ENCODE assay signal across 10 cellular contexts in genomic region chr16:155031-155398, GRCh38. TPM values are rescaled to one million over a fixed set of nuclear protein-coding genes. Genes with fewer than 3 reads are reported as not detected.
DNase-seq lines count a peak whose midpoint lies in the region; ATAC-seq and TF ChIP-seq lines count a peak whose summit lies in the region.
"Had no signal": no experiment of that assay in that cellular context is flagged by ENCODE, and none has a peak within 500 bp of the region (broad histone marks: within the 10 kb centered on the region; RNA-seq: fewer than 3 reads in every experiment).

No MANE protein-coding gene starts in this region.

- no peak overlapping the region for H4K8ac ChIP-seq in H9 (replicated peaks; ENCODE audit: insufficient read length, low read depth, low read length)

- H4K5ac ChIP-seq in H9 (ENCODE audit: insufficient read length, low read depth, low read length): no peak overlapping the region

- TF ChIP-seq CTCF in H9 (conservative IDR thresholded peaks at IDR 0.05) (no peak), RWPE2 (IDR thresholded peaks at IDR 0.05; ENCODE audit: poor library complexity, severe bottlenecking) (no peak), endodermal cell (conservative IDR thresholded peaks at IDR 0.05) (no peak), psoas muscle (IDR thresholded peaks at IDR 0.05) (no peak)

- H3T11ph ChIP-seq in H9 (ENCODE audit: low read length): no peak overlapping the region

- H2BK20ac ChIP-seq in H9 (ENCODE audit: low read depth, low read length, poor library complexity, severe bottlenecking): no peak overlapping the region

- no peaks in the 10 kb centered on the region for H3K4me1 ChIP-seq in H9 (ENCODE audit: insufficient read depth, low read length)
- H3K4me1 ChIP-seq in RWPE2 (ENCODE audit: insufficient read depth, poor library complexity, severe bottlenecking): no peaks in the 10 kb centered on the region
- H3K4me1 ChIP-seq in endodermal cell (ENCODE audit: control insufficient read depth, insufficient read depth, low read length): no peaks in the 10 kb centered on the region
- peaks cover 7% of the 10 kb centered on the region for H3K4me1 ChIP-seq in psoas muscle

- peaks cover 9% of the 10 kb centered on the region in 2 experiments for H3K4me1 Mint-ChIP-seq in H9
- H3K4me1 Mint-ChIP-seq in endodermal cell: peaks cover 5% of the 10 kb centered on the region

- peaks cover 9% of the 10 kb centered on the region; the same call in 1 of the 2 replicates for H3K27me3 ChIP-seq in H9 (ENCODE audit: insufficient read depth, low read length)
- H3K27me3 ChIP-seq in RWPE2 (ENCODE audit: insufficient read depth, poor library complexity, severe bottlenecking): no peaks in the 10 kb centered on the region
- H3K27me3 ChIP-seq in endodermal cell (ENCODE audit: control insufficient read depth, insufficient read depth, low read length, poor library complexity, severe bottlenecking): peaks cover 80% of the 10 kb centered on the region
- H3K27me3 ChIP-seq in psoas muscle (ENCODE audit: insufficient read depth in 3 of 3, low read length in 2 of 3): peaks cover 0 to 47% (median 7%) of the 10 kb centered on the region in 3 donors

- peak overlapping the region; percentile 39 for H3K4me3 ChIP-seq in RWPE2 (ENCODE audit: severe bottlenecking)
- H3K4me3 ChIP-seq in endodermal cell (ENCODE audit: low read length): peak overlapping the region; percentile 73
- peak overlapping the region; percentile 63 for H3K4me3 ChIP-seq in psoas muscle

- H4K91ac ChIP-seq in H9 (ENCODE audit: insufficient read length, low read depth, low read length): no peak overlapping the region

- no peaks in the 10 kb centered on the region for H3K79me2 ChIP-seq in H9 (ENCODE audit: insufficient read depth, low read length)

- no CpG with 5 or more reads among the region's 7 CpGs for WGBS in H9 (ENCODE audit: extremely low coverage, insufficient read length, low lambda C conversion rate)
- 79 to 95% methylated on average over 5 to 7 of the region's 7 CpGs for WGBS in endodermal cell (ENCODE audit: insufficient coverage in 1 of 2, insufficient read length in 1 of 2), 2 experiments
- WGBS in psoas muscle, 3 donors: 61 to 67% (median 63%) methylated on average over 7 of the region's 7 CpGs

- no peaks in the 10 kb centered on the region for H3K9me3 ChIP-seq in H9 (ENCODE audit: control insufficient read depth, low read depth, low read length)
- no peaks in the 10 kb centered on the region for H3K9me3 ChIP-seq in RWPE2 (ENCODE audit: severe bottlenecking)
- H3K9me3 ChIP-seq in endodermal cell (ENCODE audit: control insufficient read depth, low read length): no peaks in the 10 kb centered on the region
- no peaks in the 10 kb centered on the region for H3K9me3 ChIP-seq in psoas muscle

- no peak overlapping the region for H3K18ac ChIP-seq in H9 (ENCODE audit: insufficient read length, low read depth, low read length)

- H3K4ac ChIP-seq in H9 (ENCODE audit: low read depth, low read length): no peak overlapping the region

- H3K4me3 Mint-ChIP-seq in H9 (peak overlapping the region; percentile 63 to 88), endodermal cell (peak overlapping the region; percentile 57)

- no peak overlapping the region for H2BK5ac ChIP-seq in H9 (ENCODE audit: insufficient read length, low read length)

- no peak overlapping the region for H2BK12ac ChIP-seq in H9 (ENCODE audit: insufficient read length, low read depth, low read length)

- no peak overlapping the region for H3K27ac Mint-ChIP-seq in H9
- no peak overlapping the region for H3K27ac Mint-ChIP-seq in endodermal cell

- H2AK5ac ChIP-seq in H9 (ENCODE audit: insufficient read length, low read length): no peak overlapping the region

- H3K79me1 ChIP-seq in H9 (ENCODE audit: insufficient read depth, low read depth, low read length, poor library complexity, severe bottlenecking): no peaks in the 10 kb centered on the region

- peaks cover 5 to 9% of the 10 kb centered on the region in 2 experiments; a peak in 3 of 5 replicates for H3K9me3 Mint-ChIP-seq in H9
- H3K9me3 Mint-ChIP-seq in endodermal cell: peaks cover 2% of the 10 kb centered on the region

- H2BK15ac ChIP-seq in H9 (ENCODE audit: low read depth, low read length): no peak overlapping the region

- H3K4me2 ChIP-seq in H9 (ENCODE audit: insufficient read depth, insufficient read length, low read length): peak overlapping the region; percentile 86

- H3K14ac ChIP-seq in H9 (ENCODE audit: insufficient read depth, low read length): no peak overlapping the region

- H3K36me3 ChIP-seq in RWPE2 (ENCODE audit: low read depth) (no peaks in the 10 kb centered on the region), endodermal cell (ENCODE audit: control insufficient read depth, insufficient read depth, low read length) (no peaks in the 10 kb centered on the region), psoas muscle (ENCODE audit: insufficient read depth in 1 of 2, low read depth in 1 of 2) (no peaks in the 10 kb centered on the region)

- H2BK120ac ChIP-seq in H9 (ENCODE audit: low read depth, low read length, poor library complexity, severe bottlenecking): no peak overlapping the region

- H3K23me2 ChIP-seq in H9 (ENCODE audit: insufficient read length, low read depth, low read length, poor library complexity, severe bottlenecking): peaks cover 7% of the 10 kb centered on the region

- H3K9ac ChIP-seq in H9 (ENCODE audit: extremely low read depth, insufficient read length, low read length): no peak overlapping the region
- no peak overlapping the region for H3K9ac ChIP-seq in endodermal cell (ENCODE audit: extremely low read depth, low read length, poor library complexity, severe bottlenecking)

- peaks cover 81% of the 10 kb centered on the region for H3K27me3 Mint-ChIP-seq in H9 (ENCODE audit: low read depth)
- H3K27me3 Mint-ChIP-seq in endodermal cell (ENCODE audit: insufficient read depth): peaks cover 76% of the 10 kb centered on the region

- no peak overlapping the region for H3K23ac ChIP-seq in H9 (ENCODE audit: insufficient read length, low read depth, low read length)

- H3K56ac ChIP-seq in H9 (ENCODE audit: insufficient read length, low read depth, low read length): no peak overlapping the region

- DNase-seq in H9 (no peak), RWPE2 (ENCODE audit: low spot score) (no peak), endodermal cell (no peak), psoas muscle (no peak), NCI-H1417 treated with DMSO at 0.1 percent for 48 hours (lab: John Stamatoyannopoulos, UW) (no peak)
- DNase-seq in central memory CD4-positive, alpha-beta T cell: no peak
- DNase-seq: activated CD4-positive, CD25-positive, alpha-beta regulatory T cell; MV-4-11 had no signal

- H3K36me3 Mint-ChIP-seq in H9 (ENCODE audit: insufficient read depth in 1 of 3, low read depth in 3 of 3) (no peaks in the 10 kb centered on the region), endodermal cell (ENCODE audit: low read depth) (no peaks in the 10 kb centered on the region)

- no peak overlapping the region for H2AFZ ChIP-seq in H9 (ENCODE audit: low read length)

- no peaks in the 10 kb centered on the region for H4K20me1 ChIP-seq in H9 (ENCODE audit: control insufficient read depth, insufficient read depth, insufficient read length)

- ATAC-seq in RWPE2 (ENCODE audit: low read depth) (no peak), psoas muscle (no peak), GM19351 (IDR thresholded peaks at IDR 0.05; ENCODE audit: unreplicated experiment) (no peak)

- intact Hi-C loops in psoas muscle (cut with DNase I): no loop called here

- H3K27ac ChIP-seq in H9 (ENCODE audit: insufficient read length, low read depth, low read length) (no peak overlapping the region), RWPE2 (ENCODE audit: poor library complexity, severe bottlenecking) (no peak overlapping the region), endodermal cell (ENCODE audit: low read depth, low read length) (no peak overlapping the region), psoas muscle (no peak overlapping the region)

RNA-seq across cellular contexts. Expression of gene HBZ, which starts 2.6 kb away (rescaled TPM):
- total RNA-seq in H9 (2021): not detected in 2 replicates
- not detected for total RNA-seq in endodermal cell
- polyA plus RNA-seq in endodermal cell (2013, experiment 1 of 2): not detected
- polyA plus RNA-seq in endodermal cell (2013, experiment 2 of 2): not detected
- not detected for total RNA-seq in psoas muscle
- polyA plus RNA-seq in psoas muscle: under 1 TPM; 0.05 to 0.12 (median 0.11) TPM
- total RNA-seq: bronchial epithelial cell had no signal

RNA-seq across cellular contexts. Expression of gene HBM, which starts 10.8 kb away (rescaled TPM):
- total RNA-seq in H9 (2021): not detected in 2 replicates
- not detected for total RNA-seq in endodermal cell
- polyA plus RNA-seq in endodermal cell (2013, experiment 1 of 2): not detected
- polyA plus RNA-seq in endodermal cell (2013, experiment 2 of 2): not detected
- 1 to 10 TPM in 1 of 4 donors, not detected in 3; 2.9 TPM for total RNA-seq in psoas muscle
- polyA plus RNA-seq in psoas muscle: not detected
- total RNA-seq: bronchial epithelial cell had no signal

RNA-seq across cellular contexts. Expression of gene NPRL3, which starts 16.5 kb away (rescaled TPM):
- 36.9 and 37.1 TPM in 2 replicates for total RNA-seq in H9 (2021)
- 10 to 100 TPM; 34.8 to 37.0 TPM for total RNA-seq in endodermal cell
- 31.7 TPM for polyA plus RNA-seq in endodermal cell (2013, experiment 1 of 2)
- 25.0 TPM for polyA plus RNA-seq in endodermal cell (2013, experiment 2 of 2)
- total RNA-seq in psoas muscle: 10 to 100 TPM; 21.2 to 31.2 (median 30.3) TPM
- 10 to 100 TPM; 13.9 to 23.7 (median 22.1) TPM for polyA plus RNA-seq in psoas muscle

RNA-seq across cellular contexts. Expression of gene HBA2, which starts 17.7 kb away (rescaled TPM):
- total RNA-seq in H9 (2021) (4.3 TPM in 1 of 2 replicates, not detected in the other), endodermal cell (1 to 10 TPM in 1 of 2 donors, not detected in 1; 1.2 TPM), psoas muscle (1,000 to 10,000 TPM in 1 of 4 donors, 100 to 1,000 TPM in 1, 10 to 100 TPM in 2; 11.9 to 1,244 (median 122) TPM)
- not detected for polyA plus RNA-seq in endodermal cell (2013, experiment 1 of 2)
- polyA plus RNA-seq in endodermal cell (2013, experiment 2 of 2): not detected
- 10 to 100 TPM; 18.5 to 24.9 (median 22.9) TPM for polyA plus RNA-seq in psoas muscle
- total RNA-seq: bronchial epithelial cell had no signal

RNA-seq across cellular contexts. Expression of gene HBA1, which starts 21.5 kb away (rescaled TPM):
- total RNA-seq in H9 (2021) (2.0 and 7.2 TPM in 2 replicates), endodermal cell (1 to 10 TPM in 1 of 2 donors, not detected in 1; 1.1 TPM), psoas muscle (1,000 to 10,000 TPM in 1 of 4 donors, 100 to 1,000 TPM in 1, 10 to 100 TPM in 2; 22.5 to 1,513 (median 169) TPM)
- not detected for polyA plus RNA-seq in endodermal cell (2013, experiment 1 of 2)
- polyA plus RNA-seq in endodermal cell (2013, experiment 2 of 2): not detected
- polyA plus RNA-seq in psoas muscle: 10 to 100 TPM in 1 of 3 donors, 1 to 10 TPM in 2; 6.1 to 10.3 (median 8.2) TPM
- total RNA-seq: bronchial epithelial cell had no signal
